ENCODE assay signal across 13 cellular contexts in genomic region chr9:93636667-93637066, GRCh38.
"Had no signal": no experiment of that assay in that cellular context is flagged by ENCODE, and none has a peak within 500 bp of the region (broad histone marks: within the 10 kb centered on the region; RNA-seq: fewer than 3 reads in every experiment).

No MANE protein-coding gene starts in this region.

- H3K27me3 Mint-ChIP-seq: naive thymus-derived CD4-positive, alpha-beta T cell had no signal

- H3K4me3 Mint-ChIP-seq: naive thymus-derived CD4-positive, alpha-beta T cell; neural crest cell had no signal

- DNase-seq: cortex of kidney; effector CD8-positive, alpha-beta T cell; foreskin melanocyte; left colon; mesendoderm; naive thymus-derived CD4-positive, alpha-beta T cell; small intestine; stimulated activated CD4-positive, alpha-beta T cell treated with anti-CD3 and anti-CD28 coated beads, Interleukin-12 subunit alpha, Interleukin-12 subunit beta, amount 100 ng/mL, for 4 hours; stimulated activated naive CD4-positive, alpha-beta T cell; stomach; substantia nigra; trophoblast cell had no signal

- ATAC-seq: left colon; naive thymus-derived CD4-positive, alpha-beta T cell had no signal
